In genomic region chr17:76726231-76726765, GRCh38 we compare ENCODE assay signal across 8 cellular contexts. TPM values are rescaled to one million over a fixed set of nuclear protein-coding genes. Genes with fewer than 3 reads are reported as not detected.
DNase-seq lines count a peak whose midpoint lies in the region; ATAC-seq, FAIRE-seq and TF ChIP-seq lines count a peak whose summit lies in the region.

Gene JMJD6 (minus strand): TSS chr17:76726606. CDS start chr17:76726475, 131 bp downstream.

- in situ Hi-C loops in HAP-1 (cut with MboI; ENCODE audit: low sequenced_read_pairs) = no loop called here

- 0 to 3% (median 0%) methylated on average over 7 to 59 of the region's 59 CpGs for WGBS in heart left ventricle, 4 donors

- H3K9me3 ChIP-seq in HAP-1 = no peaks in the 10 kb centered on the region
- no peaks in the 10 kb centered on the region for H3K9me3 ChIP-seq in adipocyte (ENCODE audit: control insufficient read depth, low read length)
- no peaks in the 10 kb centered on the region for H3K9me3 ChIP-seq in heart left ventricle
- no peaks in the 10 kb centered on the region for H3K9me3 ChIP-seq in parathyroid adenoma (ENCODE audit: control insufficient read depth, low read length)

- CTCF ChIA-PET in GM10248 (lab: Yijun Ruan, JAX) (interaction anchor here (1.1 to 6.4 kb wide), 3 partner anchors 9 to 169 kb away, joined by 3 to 45 read pairs (median 3); no protein-coding TSS in a partner anchor), RWPE1 (lab: Yijun Ruan, JAX) (interaction anchor here (0.7 kb wide), 1 partner anchor 359 kb away, joined by 4 read pairs; no protein-coding TSS in a partner anchor)

- DNase-seq in GM10248 (ENCODE audit: extremely low spot score) (peak; percentile 94), HAP-1 (ENCODE audit: low spot score in 2 of 2) (peak; percentile 97 to 98), M059J (ENCODE audit: low read depth) (peak; percentile 95), RWPE1 (ENCODE audit: low spot score) (peak; percentile 97), adipocyte (ENCODE audit: low read depth) (peak; percentile 97), heart left ventricle (peak; percentile 97 to 98 (median 98)), urothelium cell line (ENCODE audit: low spot score) (peak; percentile 99)

- POLR2A ChIA-PET in GM10248 (lab: Yijun Ruan, JAX) = interaction anchor here (1.4 to 3.2 kb wide), 3 partner anchors 9 to 12 kb away, joined by 7 to 58 read pairs (median 13); partner anchors contain the start of genes MFSD11 and SRSF2
- POLR2A ChIA-PET in RWPE1 (lab: Yijun Ruan, JAX; ENCODE audit: low non-redundant PET) = interaction anchor here (1.0 kb wide), 1 partner anchor 55 kb away, joined by 3 read pairs; no protein-coding TSS in a partner anchor

- TF ChIP-seq POLR2A in heart left ventricle (IDR thresholded peaks at IDR 0.05) = peak; percentile 53 to 90

- H3K27ac ChIP-seq in RWPE1 (peak within 1 kb of the TSS; percentile 98), heart left ventricle (peak within 1 kb of the TSS; percentile 96 to 100 (median 98)), parathyroid adenoma (peak within 1 kb of the TSS; percentile 87)

- H3K4me1 ChIP-seq in HAP-1 = peaks cover 8% of the 10 kb centered on the region; the same call in 1 of the 2 replicates
- H3K4me1 ChIP-seq in adipocyte (ENCODE audit: control insufficient read depth, insufficient read depth, low read length) = peaks cover 35% of the 10 kb centered on the region
- H3K4me1 ChIP-seq in heart left ventricle = peaks cover 6 to 73% (median 51%) of the 10 kb centered on the region in 12 donors
- H3K4me1 ChIP-seq in parathyroid adenoma = peaks cover 11% of the 10 kb centered on the region

- peaks cover 47% of the 10 kb centered on the region for H3K79me2 ChIP-seq in parathyroid adenoma

- H3K27me3 ChIP-seq in HAP-1 (ENCODE audit: low read depth) (no peaks in the 10 kb centered on the region), adipocyte (replicated peaks; ENCODE audit: control insufficient read depth, insufficient read depth, low read length) (no peaks in the 10 kb centered on the region), heart left ventricle (no peaks in the 10 kb centered on the region), parathyroid adenoma (ENCODE audit: control insufficient read depth, insufficient read depth, low read length) (no peaks in the 10 kb centered on the region)

- FAIRE-seq in urothelium cell line (lab: Jason Lieb, UNC) = no peak

- intact Hi-C loops in heart left ventricle (cut with DNase I) = loop anchor here in 4 of 10 donors (1.0 to 10.0 kb wide), 4 partner anchors 11 to 169 kb away; partner anchors contain the start of gene SRSF2 (in 1 of the 4)

- peak within 1 kb of the TSS; percentile 98 for H3K9ac ChIP-seq in adipocyte (ENCODE audit: low read length)
- peak within 1 kb of the TSS; percentile 86 for H3K9ac ChIP-seq in parathyroid adenoma

- ATAC-seq in heart left ventricle = peak; percentile 93 to 96 (median 95)

- TF ChIP-seq CTCF in GM10248 (IDR thresholded peaks at IDR 0.05; ENCODE audit: control extremely low read depth, extremely low read depth, low read depth, missing control alignments) (no peak), RWPE1 (conservative IDR thresholded peaks at IDR 0.05; ENCODE audit: low read depth) (no peak), heart left ventricle (IDR thresholded peaks at IDR 0.05) (no peak), parathyroid adenoma (IDR thresholded peaks at IDR 0.05) (no peak)

- H3K36me3 ChIP-seq in HAP-1 (replicated peaks) = peaks cover 54% of the 10 kb centered on the region
- peaks cover 39% of the 10 kb centered on the region for H3K36me3 ChIP-seq in adipocyte (ENCODE audit: control insufficient read depth, insufficient read depth, low read length, severe bottlenecking)
- H3K36me3 ChIP-seq in heart left ventricle = peaks cover 0 to 64% (median 52%) of the 10 kb centered on the region in 9 donors
- no peaks in the 10 kb centered on the region for H3K36me3 ChIP-seq in parathyroid adenoma (ENCODE audit: control insufficient read depth, insufficient read depth, low read length)

- H2AFZ ChIP-seq in parathyroid adenoma = peak within 1 kb of the TSS; percentile 80

- peak within 1 kb of the TSS; percentile 94 for H3K4me2 ChIP-seq in parathyroid adenoma (ENCODE audit: low read length)

- H3K4me3 ChIP-seq in HAP-1 = peak within 1 kb of the TSS; percentile 99
- H3K4me3 ChIP-seq in adipocyte (ENCODE audit: low read length) = peak within 1 kb of the TSS; percentile 92
- peak within 1 kb of the TSS; percentile 71 to 99 (median 88) for H3K4me3 ChIP-seq in heart left ventricle
- peak within 1 kb of the TSS; percentile 91 for H3K4me3 ChIP-seq in parathyroid adenoma (ENCODE audit: low read depth, low read length)

RNA-seq across cellular contexts. Expression of gene JMJD6, which starts in this region (rescaled TPM):
- 28.6 and 40.5 TPM in 2 replicates for total RNA-seq in M059J (2014; rRNA removed; shearing (Covaris generic))
- 10 to 100 TPM; 32.4 to 67.0 (median 39.1) TPM for total RNA-seq in heart left ventricle
- polyA plus RNA-seq in heart left ventricle = 10 to 100 TPM; 30.1 to 75.6 TPM

Comparison
In these comparisons a context has a peak if more than half of its experiments do, and no peak if none do; other contexts are left out.
1. Peak in every context shown above with its lines: DNase-seq, ATAC-seq, H3K4me3 ChIP-seq and H3K27ac ChIP-seq.